Comparison of ENCODE assay signal across 13 cellular contexts in the genomic region with DNA sequence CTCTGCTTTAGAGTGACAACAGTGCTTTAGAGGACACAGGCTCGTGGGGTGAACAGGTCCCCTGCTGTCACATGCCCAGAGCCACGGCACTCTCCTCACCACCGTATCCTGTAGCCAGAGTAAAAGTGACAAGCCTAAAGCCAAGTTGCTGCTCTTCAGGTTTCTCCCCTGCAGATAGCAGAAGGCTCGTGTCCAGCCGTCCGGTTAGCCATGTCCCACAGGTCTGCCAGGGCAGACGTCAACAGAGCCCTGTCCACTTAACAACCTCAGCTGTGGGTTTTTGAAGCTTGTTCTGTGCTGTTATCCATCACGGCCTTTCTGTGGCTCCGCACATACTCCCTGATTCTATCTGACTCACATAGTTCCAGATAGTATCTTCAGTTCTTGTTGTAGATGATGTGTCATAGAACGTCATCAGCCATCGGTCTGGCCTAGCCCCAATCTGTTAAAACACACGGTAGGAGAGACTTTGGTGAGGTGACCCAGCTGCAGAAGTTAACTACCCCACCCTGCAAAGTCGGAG.
A peak's percentile ranks its signal among the peaks of the same experiment; 100 is the strongest.
DNase-seq lines count a peak whose midpoint lies in the region; ATAC-seq, FAIRE-seq and TF ChIP-seq lines count a peak whose summit lies in the region.
"Had no signal": no experiment of that assay in that cellular context is flagged by ENCODE, and none has a peak within 500 bp of the region (broad histone marks: within the 10 kb centered on the region; RNA-seq: fewer than 3 reads in every experiment).

No MANE protein-coding gene starts in this region.

- peak; percentile 83 for ATAC-seq in naive thymus-derived CD4-positive, alpha-beta T cell
- no peak for ATAC-seq in GM19395 (IDR thresholded peaks at IDR 0.05; ENCODE audit: unreplicated experiment)

- H3K9me3 Mint-ChIP-seq in naive thymus-derived CD4-positive, alpha-beta T cell, result peaks cover 0 to 4% (median 0%) of the 10 kb centered on the region in 11 donors

- no peak for TF ChIP-seq POLR2A in esophagus muscularis mucosa (IDR thresholded peaks at IDR 0.05; ENCODE audit: low read depth)

- H3K9me3 ChIP-seq in naive thymus-derived CD4-positive, alpha-beta T cell (ENCODE audit: control insufficient read depth in 2 of 3, low read length in 3 of 3), result no peaks in the 10 kb centered on the region
- no peaks in the 10 kb centered on the region for H3K9me3 ChIP-seq in esophagus muscularis mucosa

- CTCF ChIA-PET in naive thymus-derived CD4-positive, alpha-beta T cell (lab: Charles Lee), result no interaction called here

- no peaks in the 10 kb centered on the region for H3K27me3 Mint-ChIP-seq in naive thymus-derived CD4-positive, alpha-beta T cell

- peaks cover 7 to 58% (median 14%) of the 10 kb centered on the region in 7 donors for H3K4me1 Mint-ChIP-seq in naive thymus-derived CD4-positive, alpha-beta T cell

- FAIRE-seq in HTR-8/SVneo (lab: Jason Lieb, UNC), result no peak
- FAIRE-seq: A204.1, GM18507 had no signal

- no peak for TF ChIP-seq CTCF in astrocyte of the cerebellum (IDR thresholded peaks at IDR 0.05; ENCODE audit: low read depth, low read length, missing control alignments)
- no peak for TF ChIP-seq CTCF in esophagus muscularis mucosa (IDR thresholded peaks at IDR 0.05)

- intact Hi-C loops in naive thymus-derived CD4-positive, alpha-beta T cell (cut with micrococcal nuclease), result no loop called here
- intact Hi-C loops in esophagus muscularis mucosa (cut with DNase I), result loop anchor here (5.0 kb wide), 1 partner anchor 188 kb away; no protein-coding TSS in a partner anchor

- H3K36me3 ChIP-seq in naive thymus-derived CD4-positive, alpha-beta T cell (ENCODE audit: control insufficient read depth in 2 of 3, insufficient read depth in 3 of 3, low read length in 3 of 3), result no peaks in the 10 kb centered on the region
- no peaks in the 10 kb centered on the region for H3K36me3 ChIP-seq in esophagus muscularis mucosa

- no peak overlapping the region for H3K27ac ChIP-seq in naive thymus-derived CD4-positive, alpha-beta T cell (ENCODE audit: low read depth, low read length)
- no peak overlapping the region for H3K27ac ChIP-seq in esophagus muscularis mucosa (replicated peaks in 1 of 4)
- H3K27ac ChIP-seq: dorsolateral prefrontal cortex had no signal

- H3K4me3 ChIP-seq in astrocyte of the cerebellum (ENCODE audit: low read depth, low read length) (no peak overlapping the region), esophagus muscularis mucosa (no peak overlapping the region)
- H3K4me3 ChIP-seq in naive thymus-derived CD4-positive, alpha-beta T cell (ENCODE audit: low read length), result no peak overlapping the region
- H3K4me3 ChIP-seq: dorsolateral prefrontal cortex had no signal

- H3K27ac Mint-ChIP-seq in naive thymus-derived CD4-positive, alpha-beta T cell, result peak overlapping the region in 1 of 9 donors; percentile 55

- peaks cover 0 to 33% (median 10%) of the 10 kb centered on the region in 5 donors for H3K36me3 Mint-ChIP-seq in naive thymus-derived CD4-positive, alpha-beta T cell

- no peaks in the 10 kb centered on the region for H3K27me3 ChIP-seq in naive thymus-derived CD4-positive, alpha-beta T cell (ENCODE audit: control insufficient read depth in 2 of 2, insufficient read depth in 2 of 2, low read length in 2 of 2)
- no peaks in the 10 kb centered on the region for H3K27me3 ChIP-seq in esophagus muscularis mucosa
- H3K27me3 ChIP-seq: dorsolateral prefrontal cortex had no signal

- WGBS in esophagus muscularis mucosa, result 86% methylated on average over 13 of the region's 13 CpGs

- H3K4me1 ChIP-seq in naive thymus-derived CD4-positive, alpha-beta T cell (ENCODE audit: control insufficient read depth in 2 of 2, insufficient read depth in 2 of 2, low read length in 2 of 2), result no peaks in the 10 kb centered on the region
- peaks cover 0 to 31% (median 24%) of the 10 kb centered on the region in 4 donors for H3K4me1 ChIP-seq in esophagus muscularis mucosa

- DNase-seq in activated CD4-positive, alpha-beta T cell treated with anti-CD3 and anti-CD28 coated beads for 48 hours, result peak; percentile 59
- no peak for DNase-seq in activated CD4-positive, alpha-beta T cell treated with anti-CD3 and anti-CD28 coated beads for 4 hours
- DNase-seq in HTR-8/SVneo (ENCODE audit: insufficient read length, low spot score), result peak; percentile 33
- DNase-seq in astrocyte of the cerebellum (ENCODE audit: low read depth), result peak; percentile 9
- DNase-seq in naive thymus-derived CD4-positive, alpha-beta T cell, result no peak
- no peak for DNase-seq in NCI-H226
- no peak for DNase-seq in esophagus muscularis mucosa (ENCODE audit: extremely low spot score)
- DNase-seq: NCI-H1436 treated with DMSO at 0.1 percent for 48 hours, retina had no signal

- no peak for TF ChIP-seq EP300 in esophagus muscularis mucosa (IDR thresholded peaks at IDR 0.05)

- H3K4me3 Mint-ChIP-seq in naive thymus-derived CD4-positive, alpha-beta T cell, result peak overlapping the region in 1 of 10 donors; percentile 28

- POLR2A ChIA-PET in naive thymus-derived CD4-positive, alpha-beta T cell (lab: Charles Lee), result no interaction called here

- in situ Hi-C loops in astrocyte of the cerebellum (cut with HindIII; ENCODE audit: low sequenced_read_pairs), result no loop called here

Comparison
In these comparisons a context has a peak if more than half of its experiments do, and no peak if none do; other contexts are left out.
1. DNase-seq: peak in activated CD4-positive, alpha-beta T cell treated with anti-CD3 and anti-CD28 coated beads for 48 hours (single experiment), HTR-8/SVneo (single experiment) and astrocyte of the cerebellum (single experiment); none in activated CD4-positive, alpha-beta T cell treated with anti-CD3 and anti-CD28 coated beads for 4 hours (0 of 2), naive thymus-derived CD4-positive, alpha-beta T cell (0 of 9), NCI-H226 (single experiment) and esophagus muscularis mucosa (single experiment).